Comparison of ENCODE assay signal across 21 cellular contexts in the genomic region with DNA sequence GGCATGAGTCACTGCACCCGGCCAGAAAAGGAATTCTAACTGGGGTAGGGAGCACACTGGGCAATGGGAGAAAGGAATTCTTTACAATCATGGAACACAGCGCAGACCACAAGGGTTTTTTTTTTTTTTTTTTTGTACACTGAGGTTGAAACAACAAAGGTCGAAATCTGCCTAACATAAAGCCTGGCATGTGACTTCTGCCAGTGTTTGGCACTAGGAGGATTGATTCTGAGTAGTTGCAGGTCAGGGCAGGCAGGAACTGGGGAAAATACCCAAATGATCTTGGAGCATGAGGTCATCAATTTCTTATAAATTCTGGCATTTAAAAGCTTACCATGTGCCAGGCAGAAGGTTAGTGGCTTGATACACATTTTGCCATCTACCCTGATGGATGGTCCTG.
DNase-seq lines count a peak whose midpoint lies in the region; ATAC-seq and TF ChIP-seq lines count a peak whose summit lies in the region.
"Had no signal": no experiment of that assay in that cellular context is flagged by ENCODE, and none has a peak within 500 bp of the region (broad histone marks: within the 10 kb centered on the region; RNA-seq: fewer than 3 reads in every experiment).

No MANE protein-coding gene starts in this region.

- no peak overlapping the region for H3K4me3 Mint-ChIP-seq in activated T-helper 17 cell treated with anti-CD3 and anti-CD28 coated beads, Interleukin-2, amount 50 U/mL, for 72 hours
- H3K4me3 Mint-ChIP-seq: CD4-positive, CD25-positive, alpha-beta regulatory T cell; T-cell had no signal

- ATAC-seq in foreskin keratinocyte (peak; percentile 95), GM19397 (IDR thresholded peaks at IDR 0.05; ENCODE audit: unreplicated experiment) (no peak)
- ATAC-seq in activated T-helper 17 cell treated with anti-CD3 and anti-CD28 coated beads, Interleukin-2, amount 50 U/mL, for 72 hours (replicated peaks), result no peak
- ATAC-seq: K562, T-cell had no signal

- TF ChIP-seq CTCF in foreskin keratinocyte (conservative IDR thresholded peaks at IDR 0.05), result no peak

- no peaks in the 10 kb centered on the region for H3K27me3 Mint-ChIP-seq in activated T-helper 17 cell treated with anti-CD3 and anti-CD28 coated beads, Interleukin-2, amount 50 U/mL, for 72 hours
- H3K27me3 Mint-ChIP-seq: T-cell had no signal

- H3K27ac ChIP-seq in foreskin keratinocyte, result no peak overlapping the region
- H3K27ac ChIP-seq: BLaER1, PC-9, SJSA1 had no signal

- no peaks in the 10 kb centered on the region for H3K4me1 ChIP-seq in foreskin keratinocyte
- H3K4me1 ChIP-seq: BLaER1, Caco-2, SJSA1 had no signal

- peaks cover under 1% of the 10 kb centered on the region for H3K9me3 Mint-ChIP-seq in activated T-helper 17 cell treated with anti-CD3 and anti-CD28 coated beads, Interleukin-2, amount 50 U/mL, for 72 hours

- no peaks in the 10 kb centered on the region for H3K36me3 Mint-ChIP-seq in activated T-helper 17 cell treated with anti-CD3 and anti-CD28 coated beads, Interleukin-2, amount 50 U/mL, for 72 hours (ENCODE audit: low read depth)
- H3K36me3 Mint-ChIP-seq: CD4-positive, CD25-positive, alpha-beta regulatory T cell; T-cell had no signal

- H3K4me1 Mint-ChIP-seq in activated T-helper 17 cell treated with anti-CD3 and anti-CD28 coated beads, Interleukin-2, amount 50 U/mL, for 72 hours, result no peaks in the 10 kb centered on the region
- H3K4me1 Mint-ChIP-seq: CD4-positive, CD25-positive, alpha-beta regulatory T cell; T-cell had no signal

- H3K27me3 ChIP-seq in foreskin keratinocyte, result no peaks in the 10 kb centered on the region
- H3K27me3 ChIP-seq: BLaER1, SJSA1 had no signal

- DNase-seq in EH (ENCODE audit: low read depth) (peak; percentile 19), H4 (ENCODE audit: low spot score) (peak; percentile 31), astrocyte of the hippocampus (ENCODE audit: low read depth, low spot score) (peak; percentile 28), foreskin keratinocyte (peak; percentile 69 to 89), NCI-H2029 (lab: John Stamatoyannopoulos, UW) (no peak)
- DNase-seq: Caco-2; CD4-positive, CD25-positive, alpha-beta regulatory T cell; Kasumi-1; NCI-H1105 treated with DMSO at 0.1 percent for 48 hours; NCI-H2029 treated with DMSO at 0.1 percent for 48 hours; NCI-H446 treated with DMSO at 0.1 percent for 48 hours; NCI-H82; NK-92 treated with Interleukin-12 subunit alpha and Interleukin-12 subunit beta, amount 100 ng/mL, for 24 hours; PC-9; Right ventricle myocardium superior; T-cell had no signal

- no peak overlapping the region for H3K27ac Mint-ChIP-seq in activated T-helper 17 cell treated with anti-CD3 and anti-CD28 coated beads, Interleukin-2, amount 50 U/mL, for 72 hours
- H3K27ac Mint-ChIP-seq: CD4-positive, CD25-positive, alpha-beta regulatory T cell; T-cell had no signal
